Comparison of ENCODE assay signal across 1 cellular context in genomic region chr18:33669589-33669988, GRCh38.
TF ChIP-seq lines count a peak whose summit lies in the region.

No MANE protein-coding gene starts in this region.

TF ChIP-seq in HEK293, 187 proteins besides CTCF, POLR2A, EP300 and RAD21 (continued from another document):
- TF ChIP-seq ZNF19 (tag by site-specific recombination; IDR thresholded peaks at IDR 0.05; ENCODE audit: low read depth) (no peak), ZNF843 (tag by site-specific recombination; IDR thresholded peaks at IDR 0.05) (peak; percentile 96)
TF ChIP-seq in HEK293: peak in this region for 12.
